In the genomic region with DNA sequence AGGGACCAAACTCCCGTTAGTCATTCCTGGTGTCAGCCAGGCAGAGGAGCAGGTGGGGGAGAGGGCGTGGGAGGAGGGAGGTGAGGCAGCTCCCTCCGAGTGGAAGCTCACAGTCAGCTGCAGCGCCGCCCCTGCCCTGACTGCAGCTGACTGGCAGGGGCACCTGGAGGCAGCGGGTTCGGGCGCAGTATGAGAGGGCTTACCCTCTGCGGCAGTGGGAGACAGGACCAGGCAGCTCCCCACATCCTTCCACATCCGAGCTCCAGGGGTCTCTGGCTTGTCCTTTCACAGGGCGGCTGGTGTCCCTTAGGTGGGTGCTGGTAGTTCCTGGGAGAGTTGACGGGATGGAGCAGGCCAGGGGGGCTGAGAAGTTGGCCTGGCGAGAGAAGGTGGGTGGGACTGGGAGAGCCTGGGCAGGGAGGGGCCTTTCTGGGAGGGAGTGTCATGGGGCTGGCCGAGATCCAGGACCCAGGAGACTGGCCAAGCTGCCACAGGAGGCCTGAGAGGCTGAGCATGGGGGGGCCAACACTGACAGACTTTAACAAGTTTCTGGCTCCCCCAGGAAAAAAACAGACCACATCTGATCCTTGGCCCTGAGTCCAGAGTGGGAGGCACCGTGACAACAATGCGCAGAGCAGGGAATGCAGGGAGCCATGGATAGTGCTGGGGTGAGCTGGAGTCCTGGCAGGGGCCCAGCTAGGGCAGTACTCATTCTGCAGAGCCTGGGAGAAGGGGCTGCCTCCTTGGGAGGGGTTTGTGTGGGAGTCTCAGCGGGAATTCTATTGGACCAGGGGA, we compare ENCODE assay signal across 8 cellular contexts. TPM values are rescaled to one million over a fixed set of nuclear protein-coding genes. Genes with fewer than 3 reads are reported as not detected.
DNase-seq lines count a peak whose midpoint lies in the region; ATAC-seq, FAIRE-seq and TF ChIP-seq lines count a peak whose summit lies in the region.

No MANE protein-coding gene starts in this region.

- 54 to 60% methylated on average over 16 to 17 of the region's 17 CpGs for WGBS in testis, 2 donors

- peak overlapping the region; percentile 53 for H3K27ac Mint-ChIP-seq in astrocyte (ENCODE audit: unreplicated experiment)

- H3K4me1 ChIP-seq in astrocyte (ENCODE audit: insufficient read depth, low read length) (peaks cover 34% of the 10 kb centered on the region), testis (peaks cover 29% of the 10 kb centered on the region)

- no peak overlapping the region for H3K27ac ChIP-seq in astrocyte (ENCODE audit: low read depth, low read length)
- H3K27ac ChIP-seq in testis: peak overlapping the region in 1 of 2 donors; percentile 45

- no peak for FAIRE-seq in astrocyte (lab: Jason Lieb, UNC)

- intact Hi-C loops in left colon (cut with DNase I, micrococcal nuclease) (no loop called here), testis (cut with DNase I; ENCODE audit: low total_unique reads) (no loop called here)

- H3K4me2 ChIP-seq in astrocyte (ENCODE audit: low read length): peak overlapping the region; percentile 58

- ATAC-seq in left colon: peak; percentile 79

- H4K20me1 ChIP-seq in astrocyte (ENCODE audit: insufficient read depth, low read length): no peaks in the 10 kb centered on the region

- H2AFZ ChIP-seq in astrocyte (ENCODE audit: low read depth, low read length): no peak overlapping the region

- H3K9me3 Mint-ChIP-seq in astrocyte (ENCODE audit: unreplicated experiment): no peaks in the 10 kb centered on the region

- H3K9me3 ChIP-seq in astrocyte (ENCODE audit: insufficient read depth, low read depth, low read length) (no peaks in the 10 kb centered on the region), testis (no peaks in the 10 kb centered on the region)

- peaks cover 10% of the 10 kb centered on the region for H3K27me3 Mint-ChIP-seq in astrocyte (ENCODE audit: low read depth, unreplicated experiment)

- no peaks in the 10 kb centered on the region for H3K79me2 ChIP-seq in astrocyte (ENCODE audit: insufficient read depth, low read length)

- peak; percentile 42 for DNase-seq in activated T-cell treated with anti-CD3 and anti-CD28 coated beads for 4 hours
- no peak for DNase-seq in activated T-cell treated with anti-CD3 and anti-CD28 coated beads, Interleukin-2, amount 50 U/mL, for 1 hour
- peak; percentile 63 for DNase-seq in astrocyte (ENCODE audit: low read depth)
- DNase-seq in left colon: peak; percentile 66 to 72
- DNase-seq in testis: peak; percentile 86
- no peak for DNase-seq in NCI-H146 treated with DMSO at 0.1 percent for 48 hours (lab: John Stamatoyannopoulos, UW; ENCODE audit: unreplicated experiment)
- DNase-seq in effector CD8-positive, alpha-beta T cell (lab: John Stamatoyannopoulos, UW): no peak
- DNase-seq in NCI-H345 (lab: John Stamatoyannopoulos, UW): no peak

- no peaks in the 10 kb centered on the region for H3K27me3 ChIP-seq in astrocyte (ENCODE audit: insufficient read depth, low read length)
- no peaks in the 10 kb centered on the region for H3K27me3 ChIP-seq in testis

- H3K4me1 Mint-ChIP-seq in astrocyte (ENCODE audit: low read depth, unreplicated experiment): peaks cover 15% of the 10 kb centered on the region

- H3K36me3 ChIP-seq in astrocyte (ENCODE audit: insufficient read depth, low read length) (no peaks in the 10 kb centered on the region), testis (ENCODE audit: low read depth, missing control alignments) (no peaks in the 10 kb centered on the region)

- H3K4me3 ChIP-seq in astrocyte (ENCODE audit: insufficient read depth, low read depth, low read length) (no peak overlapping the region), testis (no peak overlapping the region)

- no peak for TF ChIP-seq POLR2A in testis (IDR thresholded peaks at IDR 0.05)

- TF ChIP-seq CTCF in astrocyte (IDR thresholded peaks at IDR 0.05; ENCODE audit: insufficient read depth, low read depth, low read length): no peak
- TF ChIP-seq CTCF in testis (IDR thresholded peaks at IDR 0.05): no peak

- peak overlapping the region; percentile 20 for H3K4me3 Mint-ChIP-seq in astrocyte (ENCODE audit: unreplicated experiment)

- peaks cover 2% of the 10 kb centered on the region for H3K36me3 Mint-ChIP-seq in astrocyte (ENCODE audit: low read depth, unreplicated experiment)

- no peak overlapping the region for H3K9ac ChIP-seq in astrocyte (ENCODE audit: low read length)

RNA-seq across cellular contexts. Expression of gene ADORA2A, which starts 4.9 kb away (rescaled TPM):
- total RNA-seq in astrocyte (2.2 and 3.9 TPM in 2 replicates), left colon (1 to 10 TPM; 2.5 to 4.0 TPM), testis (1 to 10 TPM; 2.2 to 5.1 TPM)
- polyA plus RNA-seq in testis (ENCODE audit: insufficient read depth, low read depth, low replicate concordance): 2.5 TPM

Comparison
In these comparisons a context has a peak if more than half of its experiments do, and no peak if none do; other contexts are left out.
1. DNase-seq: peak in activated T-cell treated with anti-CD3 and anti-CD28 coated beads for 4 hours (single experiment), astrocyte (single experiment), left colon (2 of 2) and testis (single experiment); none in activated T-cell treated with anti-CD3 and anti-CD28 coated beads, Interleukin-2, amount 50 U/mL, for 1 hour (single experiment), NCI-H146 treated with DMSO at 0.1 percent for 48 hours (single experiment), effector CD8-positive, alpha-beta T cell (single experiment) and NCI-H345 (single experiment).